9 cellular contexts compared by ENCODE assay signal in the genomic region with DNA sequence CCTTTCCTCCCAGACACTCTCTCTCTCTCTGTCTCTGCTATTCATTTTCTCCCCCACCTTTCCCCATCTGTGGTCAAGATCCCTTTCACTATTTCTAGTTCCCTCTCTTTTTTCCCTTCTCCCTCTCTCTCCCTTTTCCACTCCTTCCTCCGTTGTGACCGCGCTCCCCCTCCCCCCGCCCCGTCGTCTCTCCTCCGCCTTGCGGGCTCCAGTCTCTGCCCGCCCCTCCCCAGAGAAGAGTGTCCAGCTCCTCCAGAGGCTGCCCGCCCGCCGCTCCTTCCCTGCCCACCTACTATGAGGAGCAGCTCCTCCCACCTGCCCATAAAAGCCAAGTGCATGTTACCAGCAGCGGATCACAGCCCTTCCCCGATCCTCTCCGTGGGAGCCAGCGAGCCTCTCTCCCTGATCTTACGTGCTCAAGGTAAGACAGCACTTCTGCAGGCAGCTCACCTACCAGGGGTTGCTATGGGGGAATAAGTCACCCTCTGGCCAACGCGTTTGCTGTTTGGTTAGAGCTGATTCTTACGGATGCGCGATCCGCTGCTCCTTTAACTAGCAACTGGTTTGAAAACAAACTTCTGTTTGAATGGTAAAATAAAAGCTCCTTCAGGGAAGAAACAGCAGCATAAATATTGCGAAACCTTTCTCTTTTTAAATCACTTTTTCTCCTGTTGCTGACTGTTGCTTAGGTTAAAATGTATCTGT. TPM values are rescaled to one million over a fixed set of nuclear protein-coding genes. Genes with fewer than 3 reads are reported as not detected.
A peak's percentile ranks its signal among the peaks of the same experiment; 100 is the strongest.
DNase-seq lines count a peak whose midpoint lies in the region; ATAC-seq and TF ChIP-seq lines count a peak whose summit lies in the region.
"Had no signal": no experiment of that assay in that cellular context is flagged by ENCODE, and none has a peak within 500 bp of the region (broad histone marks: within the 10 kb centered on the region; RNA-seq: fewer than 3 reads in every experiment).

A gene (plus strand): TSS at position 351 of the 705 bp plus-strand sequence. CDS start 152,089 bp downstream, outside the sequence.

- H3K9ac ChIP-seq in duodenal mucosa (ENCODE audit: low read depth in 1 of 2, low read length in 2 of 2) = no peak within 1 kb of the TSS

- peaks cover 0 to 3% of the 10 kb centered on the region in 2 donors for H3K4me1 ChIP-seq in duodenal mucosa (ENCODE audit: control insufficient read depth in 1 of 2, insufficient read depth in 2 of 2, low read length in 2 of 2)
- peaks cover 23% of the 10 kb centered on the region for H3K4me1 ChIP-seq in lower lobe of right lung
- no peaks in the 10 kb centered on the region for H3K4me1 ChIP-seq in upper lobe of right lung

- H3K9me3 ChIP-seq in duodenal mucosa (ENCODE audit: control insufficient read depth in 1 of 2, low read length in 2 of 2) (no peaks in the 10 kb centered on the region), lower lobe of right lung (no peaks in the 10 kb centered on the region), upper lobe of right lung (no peaks in the 10 kb centered on the region)

- intact Hi-C loops in lower lobe of right lung (cut with DNase I) = no loop called here
- intact Hi-C loops in upper lobe of right lung (cut with DNase I) = no loop called here

- no peak for TF ChIP-seq CTCF in lower lobe of right lung (IDR thresholded peaks at IDR 0.05)
- no peak for TF ChIP-seq CTCF in upper lobe of right lung (IDR thresholded peaks at IDR 0.05)

- H3K27ac ChIP-seq in duodenal mucosa (ENCODE audit: low read depth, low read length) (no peak within 1 kb of the TSS), lower lobe of right lung (peak within 1 kb of the TSS; percentile 81), upper lobe of right lung (peak within 1 kb of the TSS; percentile 86)

- H3K27me3 ChIP-seq in duodenal mucosa (ENCODE audit: control insufficient read depth in 1 of 2, insufficient read depth in 2 of 2, low read length in 2 of 2) (peaks cover 12 to 33% of the 10 kb centered on the region in 2 donors), lower lobe of right lung (ENCODE audit: low read depth) (peaks cover 7% of the 10 kb centered on the region), upper lobe of right lung (no peaks in the 10 kb centered on the region)

- DNase-seq in AG20443 (ENCODE audit: low spot score) = peak; percentile 69
- peak; percentile 81 for DNase-seq in LHCN-M2 (ENCODE audit: low read depth)
- peak; percentile 76 for DNase-seq in lower lobe of right lung
- DNase-seq in upper lobe of right lung = peak; percentile 78
- no peak for DNase-seq in NK-92 treated with Interleukin-12 subunit alpha and Interleukin-12 subunit beta, amount 100 ng/mL, for 24 hours (lab: John Stamatoyannopoulos, UW)
- no peak for DNase-seq in cerebellum (ENCODE audit: low spot score)
- DNase-seq: naive B cell had no signal

- ATAC-seq in lower lobe of right lung = peak; percentile 92
- peak; percentile 92 for ATAC-seq in upper lobe of right lung
- ATAC-seq in HG03442 (IDR thresholded peaks at IDR 0.05; ENCODE audit: unreplicated experiment) = no peak

- H3K36me3 ChIP-seq in duodenal mucosa (ENCODE audit: control insufficient read depth in 1 of 2, insufficient read depth in 2 of 2, low read length in 2 of 2) (no peaks in the 10 kb centered on the region), lower lobe of right lung (no peaks in the 10 kb centered on the region), upper lobe of right lung (no peaks in the 10 kb centered on the region)

- peak within 1 kb of the TSS; percentile 36 to 37 for H3K4me3 ChIP-seq in duodenal mucosa (ENCODE audit: low read depth in 1 of 2, low read length in 2 of 2)
- peak within 1 kb of the TSS; percentile 62 for H3K4me3 ChIP-seq in lower lobe of right lung
- H3K4me3 ChIP-seq in upper lobe of right lung = peak within 1 kb of the TSS; percentile 62

RNA-seq across cellular contexts. Expression of the gene that starts here (rescaled TPM):
- total RNA-seq in LHCN-M2 (2014; rRNA removed) = 86.6 and 102 TPM in 2 replicates
- polyA plus RNA-seq in LHCN-M2 (2012) = 363 TPM
- 56.1 TPM for total RNA-seq in lower lobe of right lung
- total RNA-seq in upper lobe of right lung = 95.1 TPM
- total RNA-seq in cerebellum = 1.1 TPM

Comparison
In these comparisons a context has a peak if more than half of its experiments do, and no peak if none do; other contexts are left out.
1. RNA of the gene that starts here (total RNA-seq): 95.1 TPM in upper lobe of right lung (single experiment), 86.6 to 102 TPM in LHCN-M2 and 56.1 TPM in lower lobe of right lung (single experiment); 1.1 TPM in cerebellum (single experiment); every median in the first group is over 10 times any median in the second.
2. DNase-seq: peak in AG20443 (single experiment), LHCN-M2 (single experiment), lower lobe of right lung (single experiment) and upper lobe of right lung (single experiment); none in NK-92 treated with Interleukin-12 subunit alpha and Interleukin-12 subunit beta, amount 100 ng/mL, for 24 hours (single experiment) and cerebellum (single experiment).
3. Peak in every context shown above with its lines, with median percentiles within 50 percentile points of each other: H3K4me3 ChIP-seq.